ENCODE assay signal across 15 cellular contexts in genomic region chr2:88748005-88748404, GRCh38. TPM values are rescaled to one million over a fixed set of nuclear protein-coding genes. Genes with fewer than 3 reads are reported as not detected.
DNase-seq lines count a peak whose midpoint lies in the region; ATAC-seq lines count a peak whose summit lies in the region.
"Had no signal": no experiment of that assay in that cellular context is flagged by ENCODE, and none has a peak within 500 bp of the region (broad histone marks: within the 10 kb centered on the region; RNA-seq: fewer than 3 reads in every experiment).

No MANE protein-coding gene starts in this region.

- CTCF ChIA-PET in activated naive CD4-positive, alpha-beta T cell treated with anti-CD3 and anti-CD28 coated beads, Interleukin-2, amount 10 ng/mL, durations not matched to agents 7 days and 5 days (lab: Charles Lee): interaction anchor here (1.5 kb wide), 1 partner anchor 84 kb away, joined by 4 read pairs; no protein-coding TSS in a partner anchor
- CTCF ChIA-PET in T-cell (lab: Charles Lee): interaction anchor here in 1 of 2 donors (1.7 kb wide), 1 partner anchor 8 kb away, joined by 5 read pairs; no protein-coding TSS in a partner anchor

- no peaks in the 10 kb centered on the region for H3K27me3 Mint-ChIP-seq in activated naive CD4-positive, alpha-beta T cell treated with anti-CD3 and anti-CD28 coated beads, Interleukin-2, amount 10 ng/mL, durations not matched to agents 7 days and 5 days
- no peaks in the 10 kb centered on the region for H3K27me3 Mint-ChIP-seq in T-cell
- H3K27me3 Mint-ChIP-seq: CD4-positive, alpha-beta memory T cell had no signal

- no peak overlapping the region for H3K4me3 Mint-ChIP-seq in activated naive CD4-positive, alpha-beta T cell treated with anti-CD3 and anti-CD28 coated beads, Interleukin-2, amount 10 ng/mL, durations not matched to agents 7 days and 5 days
- peak overlapping the region in 1 of 3 donors; percentile 55 for H3K4me3 Mint-ChIP-seq in T-cell

- POLR2A ChIA-PET in T-cell (lab: Charles Lee): no interaction called here

- DNase-seq in activated naive CD4-positive, alpha-beta T cell treated with anti-CD3 and anti-CD28 coated beads, Interleukin-2, amount 10 ng/mL, durations not matched to agents 7 days and 5 days: no peak
- no peak for DNase-seq in activated naive CD4-positive, alpha-beta T cell treated with Interleukin-2 at 50 U/mL for 16 hours
- DNase-seq in T-cell: peak in 1 of 34 experiments; percentile 17
- peak; percentile 54 to 62 for DNase-seq in left colon
- DNase-seq in NCI-H1105 (lab: John Stamatoyannopoulos, UW): no peak
- DNase-seq in Ammon's horn (ENCODE audit: low spot score): no peak
- DNase-seq: AML-193; CD4-positive, alpha-beta memory T cell; DND-41; GOT3; NCI-H1105 treated with DMSO at 0.1 percent for 48 hours; NCI-H187; NCI-H69 had no signal

- intact Hi-C loops in left colon (cut with DNase I, micrococcal nuclease): loop anchor here in 1 of 2 donors (10.0 kb wide), 1 partner anchor 77 kb away; no protein-coding TSS in a partner anchor

- peaks cover 37% of the 10 kb centered on the region for H3K9me3 Mint-ChIP-seq in activated naive CD4-positive, alpha-beta T cell treated with anti-CD3 and anti-CD28 coated beads, Interleukin-2, amount 10 ng/mL, durations not matched to agents 7 days and 5 days
- peaks cover 8 to 22% (median 17%) of the 10 kb centered on the region in 3 donors for H3K9me3 Mint-ChIP-seq in T-cell

- peak overlapping the region; percentile 35 for H3K27ac Mint-ChIP-seq in activated naive CD4-positive, alpha-beta T cell treated with anti-CD3 and anti-CD28 coated beads, Interleukin-2, amount 10 ng/mL, durations not matched to agents 7 days and 5 days
- H3K27ac Mint-ChIP-seq in T-cell: peak overlapping the region; percentile 80 to 87

- peaks cover 80% of the 10 kb centered on the region for H3K36me3 Mint-ChIP-seq in activated naive CD4-positive, alpha-beta T cell treated with anti-CD3 and anti-CD28 coated beads, Interleukin-2, amount 10 ng/mL, durations not matched to agents 7 days and 5 days
- peaks cover 92% of the 10 kb centered on the region for H3K36me3 Mint-ChIP-seq in T-cell

- peak in 3 of 4 experiments; percentile 21 to 44 (median 35) for ATAC-seq in T-cell (replicated peaks in 1 of 4)
- ATAC-seq in left colon: peak; percentile 99
- no peak for ATAC-seq in GM19463 (IDR thresholded peaks at IDR 0.05; ENCODE audit: unreplicated experiment)
- ATAC-seq: K562 had no signal

- H3K4me1 Mint-ChIP-seq in activated naive CD4-positive, alpha-beta T cell treated with anti-CD3 and anti-CD28 coated beads, Interleukin-2, amount 10 ng/mL, durations not matched to agents 7 days and 5 days: peaks cover 60% of the 10 kb centered on the region
- H3K4me1 Mint-ChIP-seq in T-cell: peaks cover 45 to 80% (median 48%) of the 10 kb centered on the region in 3 donors

RNA-seq across cellular contexts. Expression of gene RPIA, which starts 56.5 kb away (rescaled TPM):
- total RNA-seq in T-cell (10 to 100 TPM; 23.6 to 30.3 (median 24.0) TPM), left colon (10 to 100 TPM; 20.1 to 28.5 TPM)

Comparison
In these comparisons a context has a peak if more than half of its experiments do, and no peak if none do; other contexts are left out.
1. DNase-seq: peak in left colon (2 of 2); none in activated naive CD4-positive, alpha-beta T cell treated with anti-CD3 and anti-CD28 coated beads, Interleukin-2, amount 10 ng/mL, durations not matched to agents 7 days and 5 days (single experiment), activated naive CD4-positive, alpha-beta T cell treated with Interleukin-2 at 50 U/mL for 16 hours (single experiment), NCI-H1105 (single experiment) and Ammon's horn (single experiment).